In the genomic region with DNA sequence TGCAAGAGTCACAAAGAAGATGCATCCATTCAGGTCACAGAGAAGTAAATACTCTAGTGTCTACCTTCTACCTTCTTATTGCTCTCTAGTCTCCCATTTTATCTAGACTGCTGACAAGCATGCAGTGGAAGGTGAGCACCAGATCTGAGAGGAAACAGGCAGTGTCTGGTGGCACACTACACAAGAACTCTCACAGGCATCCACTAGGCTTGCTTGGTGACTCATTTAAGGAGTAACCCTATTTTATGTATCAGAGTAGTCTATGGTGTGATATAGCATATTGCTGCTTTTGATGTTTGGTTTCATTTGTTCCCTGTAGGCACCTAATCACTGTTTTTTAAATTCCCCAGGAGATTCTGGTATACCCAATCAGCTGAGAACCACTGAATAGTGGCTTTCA, we compare ENCODE assay signal across 20 cellular contexts. TPM values are rescaled to one million over a fixed set of nuclear protein-coding genes. Genes with fewer than 3 reads are reported as not detected.
DNase-seq lines count a peak whose midpoint lies in the region; ATAC-seq and TF ChIP-seq lines count a peak whose summit lies in the region.
"Had no signal": no experiment of that assay in that cellular context is flagged by ENCODE, and none has a peak within 500 bp of the region (broad histone marks: within the 10 kb centered on the region; RNA-seq: fewer than 3 reads in every experiment).

No MANE protein-coding gene starts in this region.

- H3K27ac Mint-ChIP-seq in activated naive CD8-positive, alpha-beta T cell treated with anti-CD3 and anti-CD28 coated beads, Interleukin-2, amount 50 U/mL, for 24 hours: no peak overlapping the region
- H3K27ac Mint-ChIP-seq: activated naive CD4-positive, alpha-beta T cell treated with anti-CD3 and anti-CD28 coated beads, Interleukin-2, amount 50 U/mL, for 24 hours; CD4-positive, alpha-beta memory T cell; mesothelial cell of epicardium; natural killer cell treated with Interleukin-12 subunit alpha and Interleukin-12 subunit beta and Interleukin-15 and Interleukin-18, amount 100 ng/mL, for 72 hours; T-helper 1 cell treated with Interleukin-12 subunit alpha and Interleukin-12 subunit beta and Interleukin-4 antibody, amounts not matched to agents 30 μg/mL and 1 μg/mL, for 36 hours had no signal

- H3K9me3 ChIP-seq in mammary epithelial cell (replicated peaks; ENCODE audit: insufficient read depth, low read length) (no peaks in the 10 kb centered on the region), breast epithelium (no peaks in the 10 kb centered on the region)
- H3K9me3 ChIP-seq: SJSA1 had no signal

- H3K27me3 ChIP-seq in mammary epithelial cell (ENCODE audit: insufficient read depth, low read length) (peaks cover 16% of the 10 kb centered on the region), breast epithelium (peaks cover 0 to 37% of the 10 kb centered on the region in 2 donors)

- no peak for TF ChIP-seq CTCF in mammary epithelial cell (conservative IDR thresholded peaks at IDR 0.05 in 1 of 2, IDR thresholded peaks at IDR 0.05 in 1 of 2; ENCODE audit: extremely low read depth in 1 of 2, insufficient read depth in 1 of 2, low read depth in 1 of 2, low read length in 2 of 2)
- no peak for TF ChIP-seq CTCF in breast epithelium (IDR thresholded peaks at IDR 0.05)

- in situ Hi-C loops in mammary epithelial cell (cut with MboI; ENCODE audit: low sequenced_read_pairs in 2 of 2): no loop called here

- H3K27ac ChIP-seq in mammary epithelial cell (ENCODE audit: insufficient read depth, low read depth, low read length): no peak overlapping the region
- no peak overlapping the region for H3K27ac ChIP-seq in breast epithelium
- H3K27ac ChIP-seq: SJSA1 had no signal

- H3K36me3 Mint-ChIP-seq in activated naive CD8-positive, alpha-beta T cell treated with anti-CD3 and anti-CD28 coated beads, Interleukin-2, amount 50 U/mL, for 24 hours (ENCODE audit: low read depth): no peaks in the 10 kb centered on the region
- H3K36me3 Mint-ChIP-seq: activated naive CD4-positive, alpha-beta T cell treated with anti-CD3 and anti-CD28 coated beads, Interleukin-2, amount 50 U/mL, for 24 hours; CD4-positive, alpha-beta memory T cell; mesothelial cell of epicardium; natural killer cell treated with Interleukin-12 subunit alpha and Interleukin-12 subunit beta and Interleukin-15 and Interleukin-18, amount 100 ng/mL, for 72 hours had no signal

- intact Hi-C loops in mammary epithelial cell (cut with micrococcal nuclease): no loop called here
- intact Hi-C loops in breast epithelium (cut with DNase I; ENCODE audit: low total_unique reads): loop anchor here (5.0 kb wide), 1 partner anchor 374 kb away; the partner anchor contains the start of gene ZFYVE16

- peaks cover 4% of the 10 kb centered on the region for H3K4me1 Mint-ChIP-seq in activated naive CD8-positive, alpha-beta T cell treated with anti-CD3 and anti-CD28 coated beads, Interleukin-2, amount 50 U/mL, for 24 hours

- no TSS peak for BruUV-seq in mammary epithelial cell (replicated peaks; lab: Mats Ljungman, UMichigan)

- H3K4me3 Mint-ChIP-seq in activated naive CD8-positive, alpha-beta T cell treated with anti-CD3 and anti-CD28 coated beads, Interleukin-2, amount 50 U/mL, for 24 hours: no peak overlapping the region
- H3K4me3 Mint-ChIP-seq: activated naive CD4-positive, alpha-beta T cell treated with anti-CD3 and anti-CD28 coated beads, Interleukin-2, amount 50 U/mL, for 24 hours; CD4-positive, alpha-beta memory T cell; mesothelial cell of epicardium; natural killer cell treated with Interleukin-12 subunit alpha and Interleukin-12 subunit beta and Interleukin-15 and Interleukin-18, amount 100 ng/mL, for 72 hours; T-helper 1 cell treated with Interleukin-12 subunit alpha and Interleukin-12 subunit beta and Interleukin-4 antibody, amounts not matched to agents 30 μg/mL and 1 μg/mL, for 36 hours had no signal

- CTCF ChIA-PET in mammary epithelial cell (lab: Charles Lee; ENCODE audit: low non-redundant PET): no interaction called here

- H3K27me3 Mint-ChIP-seq in activated naive CD8-positive, alpha-beta T cell treated with anti-CD3 and anti-CD28 coated beads, Interleukin-2, amount 50 U/mL, for 24 hours: peaks cover 51% of the 10 kb centered on the region

- no peaks in the 10 kb centered on the region for H4K20me1 ChIP-seq in mammary epithelial cell (ENCODE audit: insufficient read depth, low read length)

- dilution Hi-C loops in mammary epithelial cell (cut with HindIII; ENCODE audit: low sequenced_read_pairs): no loop called here

- no peak overlapping the region for H2AFZ ChIP-seq in mammary epithelial cell (ENCODE audit: low read depth, low read length)

- TF ChIP-seq POLR2A in breast epithelium (IDR thresholded peaks at IDR 0.05): no peak

- H3K4me2 ChIP-seq in mammary epithelial cell (ENCODE audit: insufficient read depth, low read depth, low read length): no peak overlapping the region

- H3K36me3 ChIP-seq in mammary epithelial cell (ENCODE audit: insufficient read depth, low read length) (no peaks in the 10 kb centered on the region), breast epithelium (no peaks in the 10 kb centered on the region)
- H3K36me3 ChIP-seq: SJSA1 had no signal

- H3K4me1 ChIP-seq in mammary epithelial cell (ENCODE audit: insufficient read depth, low read length): no peaks in the 10 kb centered on the region
- H3K4me1 ChIP-seq in breast epithelium: peaks cover 0 to 3% of the 10 kb centered on the region in 2 donors
- H3K4me1 ChIP-seq: SJSA1 had no signal

- H3K79me2 ChIP-seq in mammary epithelial cell (ENCODE audit: insufficient read depth, low read length): no peaks in the 10 kb centered on the region

- DNase-seq in mammary epithelial cell (peak; percentile 7), breast epithelium (ENCODE audit: low spot score in 2 of 2) (no peak), RKO (ENCODE audit: low spot score) (peak; percentile 9), NCI-H510A treated with DMSO at 0.1 percent for 48 hours (lab: John Stamatoyannopoulos, UW) (no peak)
- DNase-seq in activated naive CD8-positive, alpha-beta T cell treated with anti-CD3 and anti-CD28 coated beads, Interleukin-2, amount 50 U/mL, for 24 hours: no peak
- DNase-seq in stimulated activated naive CD8-positive, alpha-beta T cell treated with anti-CD3 and anti-CD28 coated beads, Interleukin-15, Interleukin-2, amounts not matched to agents 100 U/mL and 50 U/mL, for 24 hours: no peak
- DNase-seq in NK-92 treated with Interleukin-12 subunit alpha and Interleukin-12 subunit beta, amount 100 ng/mL, for 24 hours (lab: John Stamatoyannopoulos, UW): no peak
- DNase-seq: CD4-positive, alpha-beta memory T cell; DMS153; GDM1; KBM-7; MV-4-11; NCI-H1694 treated with DMSO at 0.1 percent for 48 hours had no signal

- H3K4me3 ChIP-seq in mammary epithelial cell (replicated peaks in 1 of 3; ENCODE audit: insufficient read depth in 1 of 3, low read depth in 2 of 3, low read length in 3 of 3) (no peak overlapping the region), breast epithelium (no peak overlapping the region)
- H3K4me3 ChIP-seq: SJSA1 had no signal

- H3K9ac ChIP-seq in mammary epithelial cell (ENCODE audit: insufficient read depth, low read length): no peak overlapping the region

- no peaks in the 10 kb centered on the region for H3K9me3 Mint-ChIP-seq in activated naive CD8-positive, alpha-beta T cell treated with anti-CD3 and anti-CD28 coated beads, Interleukin-2, amount 50 U/mL, for 24 hours
- H3K9me3 Mint-ChIP-seq: activated naive CD4-positive, alpha-beta T cell treated with anti-CD3 and anti-CD28 coated beads, Interleukin-2, amount 50 U/mL, for 24 hours; mesothelial cell of epicardium; natural killer cell treated with Interleukin-12 subunit alpha and Interleukin-12 subunit beta and Interleukin-15 and Interleukin-18, amount 100 ng/mL, for 72 hours; T-helper 1 cell treated with Interleukin-12 subunit alpha and Interleukin-12 subunit beta and Interleukin-4 antibody, amounts not matched to agents 30 μg/mL and 1 μg/mL, for 36 hours had no signal

- peak; percentile 75 for ATAC-seq in activated naive CD8-positive, alpha-beta T cell treated with anti-CD3 and anti-CD28 coated beads, Interleukin-2, amount 50 U/mL, for 24 hours
- peak; percentile 71 for ATAC-seq in stimulated activated naive CD8-positive, alpha-beta T cell treated with anti-CD3 and anti-CD28 coated beads, Interleukin-15, Interleukin-2, amounts not matched to agents 100 U/mL and 50 U/mL, for 24 hours
- ATAC-seq in HG02678 (IDR thresholded peaks at IDR 0.05; ENCODE audit: unreplicated experiment): no peak
- ATAC-seq: Panc1 had no signal

RNA-seq across cellular contexts. Expression of gene THBS4, which starts 1.6 kb away (rescaled TPM):
- total RNA-seq in mammary epithelial cell (under 1 TPM; under 0.01 to 0.92 TPM), breast epithelium (1 to 10 TPM; 2.0 to 6.0 (median 3.5) TPM)
- polyA plus RNA-seq in mammary epithelial cell: 0.23 TPM
- polyA minus RNA-seq in mammary epithelial cell: not detected

RNA-seq across cellular contexts. Expression of gene MTX3, which starts 42.5 kb away (rescaled TPM):
- total RNA-seq in mammary epithelial cell: 10 to 100 TPM; 21.7 to 23.0 TPM
- 6.5 TPM for polyA plus RNA-seq in mammary epithelial cell
- polyA minus RNA-seq in mammary epithelial cell: 7.7 TPM
- total RNA-seq in breast epithelium: 10 to 100 TPM; 14.2 to 20.2 (median 15.1) TPM

Comparison
In these comparisons a context has a peak if more than half of its experiments do, and no peak if none do; other contexts are left out.
1. DNase-seq: peak in mammary epithelial cell (single experiment) and RKO (single experiment); none in breast epithelium (0 of 2), activated naive CD8-positive, alpha-beta T cell treated with anti-CD3 and anti-CD28 coated beads, Interleukin-2, amount 50 U/mL, for 24 hours (single experiment), stimulated activated naive CD8-positive, alpha-beta T cell treated with anti-CD3 and anti-CD28 coated beads, Interleukin-15, Interleukin-2, amounts not matched to agents 100 U/mL and 50 U/mL, for 24 hours (single experiment), NK-92 treated with Interleukin-12 subunit alpha and Interleukin-12 subunit beta, amount 100 ng/mL, for 24 hours (single experiment) and NCI-H510A treated with DMSO at 0.1 percent for 48 hours (single experiment).